ENCODE assay signal across 8 cellular contexts in genomic region chr12:106302401-106303201, GRCh38. TPM values are rescaled to one million over a fixed set of nuclear protein-coding genes. Genes with fewer than 3 reads are reported as not detected.
DNase-seq lines count a peak whose midpoint lies in the region; ATAC-seq and TF ChIP-seq lines count a peak whose summit lies in the region.

TSS of gene TCP11L2 (plus strand) at chr12:106302733. CDS start at chr12:106311076, 8,343 bp downstream.

- intact Hi-C loops in left lung (cut with DNase I) = no loop called here

- peak within 1 kb of the TSS; percentile 93 for H3K4me3 ChIP-seq in AG09309 (ENCODE audit: control insufficient read depth, low read depth, low read length)
- H3K4me3 ChIP-seq in left lung = peak within 1 kb of the TSS; percentile 79 to 93

- no peaks in the 10 kb centered on the region for H3K27me3 ChIP-seq in left lung

- ATAC-seq in HG03354 (IDR thresholded peaks at IDR 0.05; ENCODE audit: poor library complexity, severe bottlenecking, unreplicated experiment) (peak; percentile 78), left lung (peak; percentile 86)

- peak; percentile 47 for TF ChIP-seq POLR2A in GM19193 (IDR thresholded peaks at IDR 0.05; ENCODE audit: extremely low read depth, insufficient read depth, insufficient read length)

- H3K36me3 ChIP-seq in left lung = no peaks in the 10 kb centered on the region

- DNase-seq in AG09309 (ENCODE audit: low read depth) (no peak), NCI-H526 treated with DMSO at 0.1 percent for 48 hours (lab: John Stamatoyannopoulos, UW) (peak; percentile 65), dedifferentiated amniotic fluid mesenchymal stem cell (ENCODE audit: extremely low spot score) (peak; percentile 72), left lung (peak; percentile 89 to 96)
- DNase-seq in activated CD4-positive, alpha-beta T cell treated with anti-CD3 and anti-CD28 coated beads, Interleukin-2, amount 50 U/mL, for 24 hours (ENCODE audit: low read depth in 1 of 2, low spot score in 1 of 2) = peak; percentile 71 to 79
- peak; percentile 89 to 91 for DNase-seq in stimulated activated CD4-positive, alpha-beta T cell treated with anti-CD3 and anti-CD28 coated beads, Interleukin-2, amount 100 ng/mL, for 24 hours

- peaks cover 0 to 62% of the 10 kb centered on the region in 2 donors for H3K4me1 ChIP-seq in left lung

- peak within 1 kb of the TSS; percentile 89 to 98 for H3K27ac ChIP-seq in left lung

- TF ChIP-seq CTCF in AG09309 (IDR thresholded peaks at IDR 0.05; ENCODE audit: control insufficient read depth, insufficient read depth, low read depth, low read length, missing control alignments) (no peak), left lung (IDR thresholded peaks at IDR 0.05) (no peak)

- no peaks in the 10 kb centered on the region for H3K9me3 ChIP-seq in left lung

RNA-seq across cellular contexts. Expression of gene TCP11L2, which starts in this region (rescaled TPM):
- total RNA-seq in left lung = 10 to 100 TPM; 27.7 to 49.5 TPM
